1 cellular context compared by ENCODE assay signal in genomic region chr13:41025518-41025917, GRCh38.
TF ChIP-seq lines count a peak whose summit lies in the region.

No MANE protein-coding gene starts in this region.

TF ChIP-seq in IMR-90, 13 proteins besides CTCF, POLR2A, EP300 and RAD21 (continued from another document):
- TF ChIP-seq ELK1 (IDR thresholded peaks at IDR 0.05; ENCODE audit: borderline replicate concordance, low read depth, low read length) (no peak), NFE2L2 (IDR thresholded peaks at IDR 0.05; ENCODE audit: low read depth, low read length) (no peak), RFX5 (IDR thresholded peaks at IDR 0.05; ENCODE audit: low read depth, low read length) (no peak), MAFK (IDR thresholded peaks at IDR 0.05; ENCODE audit: low read depth, low read length) (no peak)
